In the genomic region with DNA sequence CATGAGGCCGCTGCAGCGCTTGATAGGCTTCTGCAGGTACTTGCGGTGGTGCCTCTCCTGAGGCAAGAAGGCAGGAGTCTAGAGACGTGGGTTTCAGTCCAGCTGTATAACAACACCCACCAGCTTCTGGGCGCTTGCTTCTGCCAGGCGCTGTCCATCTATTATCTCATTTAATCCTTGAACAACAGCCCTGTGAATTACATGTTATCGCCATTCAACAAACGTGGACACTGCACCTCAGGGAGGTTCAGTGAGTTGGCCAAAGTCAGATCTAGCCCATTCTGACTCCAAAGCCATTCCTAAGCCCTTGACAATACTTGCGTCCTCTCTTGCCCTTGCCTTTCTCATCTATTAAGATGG, we compare ENCODE assay signal across 10 cellular contexts. TPM values are rescaled to one million over a fixed set of nuclear protein-coding genes. Genes with fewer than 3 reads are reported as not detected.
A peak's percentile ranks its signal among the peaks of the same experiment; 100 is the strongest.
DNase-seq lines count a peak whose midpoint lies in the region; ATAC-seq and TF ChIP-seq lines count a peak whose summit lies in the region.
"Had no signal": no experiment of that assay in that cellular context is flagged by ENCODE, and none has a peak within 500 bp of the region (broad histone marks: within the 10 kb centered on the region; RNA-seq: fewer than 3 reads in every experiment).

No MANE protein-coding gene starts in this region.

- H3K4me3 Mint-ChIP-seq in CD8-positive, alpha-beta memory T cell, result peak overlapping the region in 6 of 7 donors; percentile 10 to 66 (median 60)
- peak overlapping the region; percentile 69 for H3K4me3 Mint-ChIP-seq in T-helper 17 cell

- H3K36me3 ChIP-seq in CD8-positive, alpha-beta memory T cell (ENCODE audit: insufficient read depth, low read length), result no peaks in the 10 kb centered on the region
- H3K36me3 ChIP-seq in prostate gland, result no peaks in the 10 kb centered on the region

- H3K36me3 Mint-ChIP-seq in CD8-positive, alpha-beta memory T cell, result no peaks in the 10 kb centered on the region
- H3K36me3 Mint-ChIP-seq in T-helper 17 cell (ENCODE audit: low read depth), result peaks cover 5% of the 10 kb centered on the region

- intact Hi-C loops in prostate gland (cut with DNase I), result no loop called here
- intact Hi-C loops in sciatic nerve (cut with DNase I), result no loop called here

- H3K27ac Mint-ChIP-seq in CD8-positive, alpha-beta memory T cell, result no peak overlapping the region
- H3K27ac Mint-ChIP-seq in T-helper 17 cell, result no peak overlapping the region

- H3K4me1 Mint-ChIP-seq in CD8-positive, alpha-beta memory T cell, result peaks cover 10 to 24% (median 17%) of the 10 kb centered on the region in 3 donors
- peaks cover 4% of the 10 kb centered on the region for H3K4me1 Mint-ChIP-seq in T-helper 17 cell

- CTCF ChIA-PET in CD8-positive, alpha-beta memory T cell (lab: Charles Lee), result no interaction called here

- DNase-seq in CD8-positive, alpha-beta memory T cell, result no peak
- DNase-seq in T-helper 17 cell (no peak), fibroblast of pulmonary artery (ENCODE audit: low read depth) (no peak), prostate gland (ENCODE audit: low spot score) (no peak), sciatic nerve (ENCODE audit: low spot score) (no peak), NCI-H2171 (lab: John Stamatoyannopoulos, UW) (no peak), NCI-H226 (no peak), A172 (ENCODE audit: low spot score) (no peak)
- DNase-seq: GDM1; NK-92 treated with Interleukin-12 subunit alpha and Interleukin-12 subunit beta, amount 100 ng/mL, for 24 hours had no signal

- peaks cover 4% of the 10 kb centered on the region for H3K4me1 ChIP-seq in CD8-positive, alpha-beta memory T cell (ENCODE audit: insufficient read depth, low read length)
- no peaks in the 10 kb centered on the region for H3K4me1 ChIP-seq in prostate gland (replicated peaks)

- H3K27me3 Mint-ChIP-seq in CD8-positive, alpha-beta memory T cell, result peaks cover 52 to 80% of the 10 kb centered on the region in 2 donors
- peaks cover 81% of the 10 kb centered on the region for H3K27me3 Mint-ChIP-seq in T-helper 17 cell

- no peak for ATAC-seq in T-helper 17 cell
- ATAC-seq in sciatic nerve, result no peak

- H3K27ac ChIP-seq in CD8-positive, alpha-beta memory T cell (ENCODE audit: low read depth, low read length), result no peak overlapping the region
- no peak overlapping the region for H3K27ac ChIP-seq in prostate gland

- H3K9me3 ChIP-seq in CD8-positive, alpha-beta memory T cell (ENCODE audit: low read length), result no peaks in the 10 kb centered on the region
- H3K9me3 ChIP-seq in T-helper 17 cell (ENCODE audit: control insufficient read depth, low read length, poor library complexity, severe bottlenecking) (peaks cover 2% of the 10 kb centered on the region), prostate gland (no peaks in the 10 kb centered on the region)

- TF ChIP-seq POLR2A in prostate gland (IDR thresholded peaks at IDR 0.05), result no peak

- no peak overlapping the region for H3K4me3 ChIP-seq in CD8-positive, alpha-beta memory T cell (ENCODE audit: low read length)
- H3K4me3 ChIP-seq in fibroblast of pulmonary artery (replicated peaks; ENCODE audit: low read depth, low read length), result peak overlapping the region; percentile 25
- peak overlapping the region; percentile 51 to 55 for H3K4me3 ChIP-seq in prostate gland

- POLR2A ChIA-PET in CD8-positive, alpha-beta memory T cell (lab: Charles Lee), result no interaction called here

- H3K9me3 Mint-ChIP-seq in CD8-positive, alpha-beta memory T cell, result peaks cover 0 to 8% (median 4%) of the 10 kb centered on the region in 5 donors

- peaks cover 15% of the 10 kb centered on the region for H3K27me3 ChIP-seq in CD8-positive, alpha-beta memory T cell (ENCODE audit: insufficient read depth, low read length, poor library complexity, severe bottlenecking)
- H3K27me3 ChIP-seq in prostate gland (replicated peaks; ENCODE audit: insufficient read depth), result no peaks in the 10 kb centered on the region

- TF ChIP-seq CTCF in fibroblast of pulmonary artery (IDR thresholded peaks at IDR 0.05; ENCODE audit: low read length, missing control alignments) (no peak), prostate gland (IDR thresholded peaks at IDR 0.05) (no peak)

- 59% methylated on average over 9 of the region's 9 CpGs for WGBS in prostate gland

RNA-seq across cellular contexts. Expression of gene FAM181B, which starts 0.4 kb away (rescaled TPM):
- not detected for total RNA-seq in CD8-positive, alpha-beta memory T cell
- polyA plus RNA-seq in CD8-positive, alpha-beta memory T cell, result not detected
- total RNA-seq in T-helper 17 cell (not detected), prostate gland (1 to 10 TPM in 1 of 2 donors, under 1 TPM in 1; 0.85 to 2.0 TPM), sciatic nerve (3.7 TPM)
- total RNA-seq in A172 (2014; rRNA removed; shearing (Covaris generic)), result not detected in 2 replicates
